ENCODE assay signal across 15 cellular contexts in the genomic region with DNA sequence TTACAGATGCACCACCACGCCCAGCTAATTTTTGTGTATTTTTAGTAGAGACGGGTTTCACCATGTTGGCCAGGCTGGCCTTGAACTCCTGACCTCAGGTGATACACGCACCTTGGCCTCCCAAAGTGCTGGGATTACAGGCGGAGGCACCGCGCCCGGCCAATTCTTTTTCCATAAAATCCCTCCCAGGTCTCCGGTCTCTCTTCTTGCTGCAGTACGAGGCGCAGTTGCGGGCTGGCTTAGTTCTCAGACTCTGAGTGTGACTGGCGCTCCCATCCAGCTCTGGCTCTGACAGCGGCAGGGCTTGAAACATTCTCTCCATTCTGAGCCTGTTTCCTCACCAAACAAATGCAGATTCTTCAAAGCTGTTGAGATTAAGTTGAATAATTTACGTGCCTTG.
DNase-seq lines count a peak whose midpoint lies in the region; ATAC-seq and TF ChIP-seq lines count a peak whose summit lies in the region.
"Had no signal": no experiment of that assay in that cellular context is flagged by ENCODE, and none has a peak within 500 bp of the region (broad histone marks: within the 10 kb centered on the region; RNA-seq: fewer than 3 reads in every experiment).

No MANE protein-coding gene starts in this region.

- H3F3A ChIP-seq in neural progenitor cell (ENCODE audit: low read depth), result peaks cover 3% of the 10 kb centered on the region

- H4K20me1 ChIP-seq in neural progenitor cell (ENCODE audit: low read depth), result no peaks in the 10 kb centered on the region

- H3K4me1 ChIP-seq in neural progenitor cell, result peaks cover 13% of the 10 kb centered on the region
- H3K4me1 ChIP-seq in body of pancreas, result peaks cover 6% of the 10 kb centered on the region
- H3K4me1 ChIP-seq: HAP-1 had no signal

- peak overlapping the region; percentile 20 for H2AFZ ChIP-seq in neural progenitor cell (replicated peaks)

- H3K27me3 ChIP-seq in neural progenitor cell, result no peaks in the 10 kb centered on the region
- H3K27me3 ChIP-seq in body of pancreas, result no peaks in the 10 kb centered on the region
- H3K27me3 ChIP-seq: MG63 had no signal

- no peak for TF ChIP-seq POLR2A in body of pancreas (IDR thresholded peaks at IDR 0.05)

- no peak overlapping the region for H3K9ac ChIP-seq in neural progenitor cell

- peaks cover 14% of the 10 kb centered on the region for H3K27me3 Mint-ChIP-seq in neural progenitor cell (ENCODE audit: insufficient read depth, low read depth)
- H3K27me3 Mint-ChIP-seq: CD4-positive, alpha-beta T cell had no signal

- no peak overlapping the region for H3K4me3 Mint-ChIP-seq in neural progenitor cell
- H3K4me3 Mint-ChIP-seq: CD4-positive, alpha-beta T cell had no signal

- no peaks in the 10 kb centered on the region for H3K36me3 Mint-ChIP-seq in neural progenitor cell

- ATAC-seq in left ventricle myocardium superior, result no peak
- no peak for ATAC-seq in left cardiac atrium
- ATAC-seq in body of pancreas, result no peak

- DNase-seq in left ventricle myocardium superior, result peak; percentile 13
- DNase-seq in left cardiac atrium, result no peak
- DNase-seq in neural progenitor cell (ENCODE audit: low spot score), result peak; percentile 34
- DNase-seq in SHP77 treated with DMSO at 0.1 percent for 48 hours (lab: John Stamatoyannopoulos, UW), result no peak
- DNase-seq in A172 (ENCODE audit: low spot score), result no peak
- no peak for DNase-seq in body of pancreas
- DNase-seq: ACHN, DMS53, MG63, NCI-H1092, NCI-H146, NCI-H2081 had no signal

- no peaks in the 10 kb centered on the region for H3K9me3 Mint-ChIP-seq in neural progenitor cell
- H3K9me3 Mint-ChIP-seq: CD4-positive, alpha-beta T cell had no signal

- 55 to 64% methylated on average over 14 of the region's 14 CpGs for WGBS in body of pancreas, 2 donors

- no peak overlapping the region for H3K4me2 ChIP-seq in neural progenitor cell

- TF ChIP-seq CTCF in neural progenitor cell (IDR thresholded peaks at IDR 0.05) (no peak), body of pancreas (IDR thresholded peaks at IDR 0.05) (no peak)

- peaks cover 12% of the 10 kb centered on the region for H3K4me1 Mint-ChIP-seq in neural progenitor cell

- H3K36me3 ChIP-seq in neural progenitor cell (no peaks in the 10 kb centered on the region), body of pancreas (replicated peaks in 1 of 2; ENCODE audit: insufficient read depth in 1 of 2, low read depth in 2 of 2) (no peaks in the 10 kb centered on the region)
- H3K36me3 ChIP-seq: HAP-1, MG63 had no signal

- H3K4me3 ChIP-seq in neural progenitor cell (no peak overlapping the region), body of pancreas (no peak overlapping the region)
- H3K4me3 ChIP-seq: HAP-1, MG63 had no signal

- intact Hi-C loops in left ventricle myocardium superior (cut with micrococcal nuclease) (no loop called here), left cardiac atrium (cut with DNase I) (no loop called here), body of pancreas (cut with DNase I) (no loop called here)

- peak overlapping the region; percentile 78 for H3K27ac Mint-ChIP-seq in neural progenitor cell
- H3K27ac Mint-ChIP-seq: CD4-positive, alpha-beta T cell had no signal

- peak overlapping the region; percentile 19 for H3K27ac ChIP-seq in cingulate gyrus (ENCODE audit: low read depth, low read length)
- H3K27ac ChIP-seq in neural progenitor cell, result no peak overlapping the region
- no peak overlapping the region for H3K27ac ChIP-seq in body of pancreas

- H3K79me2 ChIP-seq in neural progenitor cell (ENCODE audit: low read depth), result no peaks in the 10 kb centered on the region

- H3K9me3 ChIP-seq in neural progenitor cell (ENCODE audit: low read depth), result no peaks in the 10 kb centered on the region
- no peaks in the 10 kb centered on the region for H3K9me3 ChIP-seq in body of pancreas
- H3K9me3 ChIP-seq: HAP-1, MG63 had no signal

Comparison
In these comparisons a context has a peak if more than half of its experiments do, and no peak if none do; other contexts are left out.
1. DNase-seq: peak in left ventricle myocardium superior (single experiment) and neural progenitor cell (single experiment); none in left cardiac atrium (single experiment), SHP77 treated with DMSO at 0.1 percent for 48 hours (single experiment), A172 (single experiment) and body of pancreas (0 of 4).